Comparison of ENCODE assay signal across 13 cellular contexts in the genomic region with DNA sequence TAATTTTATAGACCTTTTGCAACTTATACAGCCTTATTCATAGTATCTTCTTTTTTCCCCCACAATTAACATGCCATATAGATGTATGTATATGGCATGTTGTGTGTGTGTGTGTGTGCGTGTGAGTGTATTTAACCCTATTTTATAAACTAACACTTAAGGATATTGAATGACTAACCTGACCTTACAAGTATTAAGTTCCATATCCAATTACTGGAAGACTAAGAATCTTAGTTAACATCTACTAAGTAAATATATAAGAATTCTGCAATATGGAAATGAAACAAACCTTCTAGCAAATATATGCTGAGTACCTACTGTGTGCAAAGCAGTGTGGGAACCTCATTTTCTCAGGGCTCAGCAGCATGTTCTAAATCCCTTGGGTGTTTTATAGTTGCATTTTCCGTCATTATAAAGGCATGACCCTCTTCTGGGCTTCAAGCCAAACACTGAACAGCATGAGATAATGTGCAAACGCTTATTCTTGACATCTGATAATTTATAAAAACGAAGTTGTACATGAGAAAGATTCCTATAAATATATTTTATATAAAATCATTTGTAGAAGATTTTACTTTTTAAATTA.
DNase-seq lines count a peak whose midpoint lies in the region; ATAC-seq, FAIRE-seq and TF ChIP-seq lines count a peak whose summit lies in the region.
"Had no signal": no experiment of that assay in that cellular context is flagged by ENCODE, and none has a peak within 500 bp of the region (broad histone marks: within the 10 kb centered on the region; RNA-seq: fewer than 3 reads in every experiment).

No MANE protein-coding gene starts in this region.

- no peaks in the 10 kb centered on the region for H3K79me1 ChIP-seq in trophoblast cell (ENCODE audit: low read length)

- H4K12ac ChIP-seq in trophoblast cell (ENCODE audit: low read depth, low read length): no peak overlapping the region

- H2AFZ ChIP-seq in trophoblast cell (ENCODE audit: insufficient read depth, low read length, poor library complexity): no peak overlapping the region

- H4K91ac ChIP-seq in trophoblast cell (ENCODE audit: low read depth, low read length): no peak overlapping the region

- no peak overlapping the region for H3K4ac ChIP-seq in trophoblast cell (ENCODE audit: low read depth, low read length)

- H2AK5ac ChIP-seq in trophoblast cell (ENCODE audit: low read length): no peak overlapping the region

- H3K23ac ChIP-seq in trophoblast cell (ENCODE audit: low read length): no peak overlapping the region

- no peak overlapping the region for H2BK5ac ChIP-seq in trophoblast cell (ENCODE audit: low read depth, low read length, poor library complexity)

- no peak overlapping the region for H3K27ac ChIP-seq in trophoblast cell (ENCODE audit: low read depth, low read length)
- H3K27ac ChIP-seq: prostate gland, RWPE1 had no signal

- H3K14ac ChIP-seq in trophoblast cell (ENCODE audit: low read length): no peak overlapping the region

- peak; percentile 79 for DNase-seq in EH (ENCODE audit: low read depth)
- DNase-seq in NCI-H146 (lab: John Stamatoyannopoulos, UW): peak; percentile 32
- no peak for DNase-seq in AG08396 (ENCODE audit: low spot score)
- DNase-seq in trophoblast cell: no peak
- no peak for DNase-seq in stimulated activated naive CD4-positive, alpha-beta T cell treated with Interleukin-2 at 50 U/mL for 16 hours (lab: John Stamatoyannopoulos, UW)
- DNase-seq: activated T-cell treated with anti-CD3 and anti-CD28 coated beads, Interleukin-2, amount 50 U/mL, for 72 hours; NCI-H1048 had no signal

- ATAC-seq in SK-N-SH treated with all-trans-retinoic acid at 6 μM for 48 hours: peak; percentile 74
- no peak for ATAC-seq in GM18861 (IDR thresholded peaks at IDR 0.05; ENCODE audit: unreplicated experiment)
- ATAC-seq: activated T-cell treated with anti-CD3 and anti-CD28 coated beads, Interleukin-2, amount 50 U/mL, for 72 hours had no signal

- H3K36me3 ChIP-seq in trophoblast cell (ENCODE audit: control insufficient read depth in 1 of 2, insufficient read depth in 2 of 2, low read length in 2 of 2): no peaks in the 10 kb centered on the region
- H3K36me3 ChIP-seq: prostate gland had no signal

- no CpG with 5 or more reads among the region's 4 CpGs for WGBS in trophoblast cell (ENCODE audit: extremely low coverage, insufficient coverage, insufficient read length)

- no peaks in the 10 kb centered on the region for H3K79me2 ChIP-seq in trophoblast cell (ENCODE audit: control insufficient read depth, insufficient read depth, low read length, poor library complexity)

- no peaks in the 10 kb centered on the region for H3K9me3 ChIP-seq in trophoblast cell (ENCODE audit: insufficient read depth, low read depth, low read length)
- H3K9me3 ChIP-seq: prostate gland had no signal

- FAIRE-seq in islet of Langerhans (lab: Jason Lieb, UNC): peak; percentile 78

- H2BK12ac ChIP-seq in trophoblast cell (ENCODE audit: low read length): no peak overlapping the region

- no peak overlapping the region for H3K4me3 ChIP-seq in trophoblast cell (ENCODE audit: low read depth, low read length)
- H3K4me3 ChIP-seq: lung, prostate gland had no signal

- H3K27me3 ChIP-seq in trophoblast cell (ENCODE audit: insufficient read depth, low read length): no peaks in the 10 kb centered on the region

- H4K8ac ChIP-seq in trophoblast cell (ENCODE audit: low read depth, low read length): no peak overlapping the region

- no peak overlapping the region for H3K4me2 ChIP-seq in trophoblast cell (ENCODE audit: low read length)

- no peak overlapping the region for H3K18ac ChIP-seq in trophoblast cell (ENCODE audit: low read length)

- H3K9ac ChIP-seq in trophoblast cell (ENCODE audit: low read length): no peak overlapping the region

- no peak overlapping the region for H2BK120ac ChIP-seq in trophoblast cell (ENCODE audit: insufficient read depth, low read length, poor library complexity)

- no peaks in the 10 kb centered on the region for H3K4me1 ChIP-seq in trophoblast cell (ENCODE audit: control insufficient read depth in 1 of 2, insufficient read depth in 2 of 2, low read length in 2 of 2)
- H3K4me1 ChIP-seq: prostate gland had no signal

TF ChIP-seq in SK-N-SH treated with all-trans-retinoic acid at 6 μM for 48 hours, 23 proteins besides CTCF, POLR2A, EP300 and RAD21:
- no peak for TF ChIP-seq ARNTL (CRISPR knock-in tag; IDR thresholded peaks at IDR 0.05; ENCODE audit: borderline replicate concordance, low read depth)
- TF ChIP-seq ZNF70 (CRISPR knock-in tag; IDR thresholded peaks at IDR 0.05): no peak
- TF ChIP-seq ZFP3 (CRISPR knock-in tag; IDR thresholded peaks at IDR 0.05): no peak
- peak; percentile 57 for TF ChIP-seq ISL1 (CRISPR knock-in tag; IDR thresholded peaks at IDR 0.05)
- no peak for TF ChIP-seq ZFP30 (CRISPR knock-in tag; IDR thresholded peaks at IDR 0.05)
- no peak for TF ChIP-seq OSR1 (CRISPR knock-in tag; IDR thresholded peaks at IDR 0.05)
- TF ChIP-seq CSRNP3 (CRISPR knock-in tag; IDR thresholded peaks at IDR 0.05): no peak
- no peak for TF ChIP-seq PATZ1 (CRISPR knock-in tag; IDR thresholded peaks at IDR 0.05; ENCODE audit: borderline replicate concordance)
- TF ChIP-seq TSHZ2 (CRISPR knock-in tag; IDR thresholded peaks at IDR 0.05): no peak
- 0 out of 2 replicates have a peak, but pooled peaks have one; percentile 13 for TF ChIP-seq TOX (CRISPR knock-in tag; IDR thresholded peaks at IDR 0.05; ENCODE audit: borderline replicate concordance)
- peak; percentile 20; the same call in 1 of the 2 replicates for TF ChIP-seq ZC3H10 (CRISPR knock-in tag; IDR thresholded peaks at IDR 0.05)
TF ChIP-seq in SK-N-SH treated with all-trans-retinoic acid at 6 μM for 48 hours: peak in this region for 3.

Comparison
In these comparisons a context has a peak if more than half of its experiments do, and no peak if none do; other contexts are left out.
1. DNase-seq: peak in EH (single experiment) and NCI-H146 (single experiment); none in AG08396 (single experiment), trophoblast cell (0 of 2) and stimulated activated naive CD4-positive, alpha-beta T cell treated with Interleukin-2 at 50 U/mL for 16 hours (single experiment).